ENCODE assay signal across 16 cellular contexts in the genomic region with DNA sequence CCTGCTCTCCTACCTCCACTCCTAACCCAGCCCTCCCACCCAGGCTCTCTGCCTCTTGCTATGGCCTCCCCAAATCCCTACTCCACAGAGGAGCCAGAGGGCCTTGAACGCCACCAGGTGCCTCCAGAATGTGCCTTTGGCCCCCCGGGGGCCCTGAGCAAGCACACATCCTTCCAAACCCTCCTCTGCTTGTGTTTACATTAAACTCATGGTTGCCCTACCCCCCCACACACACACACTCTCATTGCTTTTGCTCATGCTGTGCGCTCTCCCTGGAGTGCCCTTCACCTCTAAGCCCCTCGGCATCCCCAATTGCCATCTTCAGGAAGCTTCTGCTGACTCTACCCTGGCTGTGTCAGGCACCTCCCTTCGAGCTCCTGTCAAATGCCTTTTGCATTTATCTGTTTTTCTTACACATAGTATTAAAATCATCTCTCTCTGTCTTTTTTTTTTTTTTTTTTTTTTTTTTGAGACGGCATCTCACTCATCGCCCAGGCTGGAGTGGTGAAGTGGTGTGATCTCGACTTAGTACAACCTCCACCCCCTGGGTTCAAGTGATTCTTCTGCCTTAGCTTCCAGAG.
"Had no signal": no experiment of that assay in that cellular context is flagged by ENCODE, and none has a peak within 500 bp of the region (broad histone marks: within the 10 kb centered on the region; RNA-seq: fewer than 3 reads in every experiment).

No MANE protein-coding gene starts in this region.

- DNase-seq: activated CD4-positive, alpha-beta T cell treated with anti-CD3 and anti-CD28 coated beads, Interleukin-2, amount 50 U/mL, for 1 hour; activated CD8-positive, alpha-beta memory T cell treated with anti-CD3 and anti-CD28 coated beads for 24 hours; activated gamma-delta T cell; anterior cingulate cortex; central memory CD4-positive, alpha-beta T cell; dorsolateral prefrontal cortex; left ventricle myocardium superior; right cardiac atrium; stimulated activated CD4-positive, alpha-beta T cell treated with anti-CD3 and anti-CD28 coated beads, Interleukin-2, amount 100 ng/mL, for 24 hours; T-helper 9 cell; uterus had no signal

- H3K27me3 Mint-ChIP-seq: stimulated activated naive CD8-positive, alpha-beta T cell treated with anti-CD3 and anti-CD28 coated beads, Interleukin-15, Interleukin-2, amounts not matched to agents 100 ng/mL and 50 ng/mL, for 24 hours had no signal

- H3K27ac Mint-ChIP-seq: brain had no signal

- ATAC-seq: activated CD4-positive, CD25-positive, alpha-beta regulatory T cell treated with anti-CD3 and anti-CD28 coated beads, Interleukin-2, amount 50 U/mL, for 24 hours; left ventricle myocardium superior; right cardiac atrium had no signal

- H3K9me3 Mint-ChIP-seq: activated T-cell treated with anti-CD3 and anti-CD28 coated beads, Interleukin-2, amount 50 U/mL, for 72 hours; neural progenitor cell; stimulated activated naive CD8-positive, alpha-beta T cell treated with anti-CD3 and anti-CD28 coated beads, Interleukin-15, Interleukin-2, amounts not matched to agents 100 ng/mL and 50 ng/mL, for 24 hours had no signal

- H3K36me3 Mint-ChIP-seq: brain, neural progenitor cell had no signal

- H3K4me3 Mint-ChIP-seq: activated T-cell treated with anti-CD3 and anti-CD28 coated beads, Interleukin-2, amount 50 U/mL, for 72 hours; brain; neural progenitor cell; stimulated activated naive CD8-positive, alpha-beta T cell treated with anti-CD3 and anti-CD28 coated beads, Interleukin-15, Interleukin-2, amounts not matched to agents 100 ng/mL and 50 ng/mL, for 24 hours had no signal
